In the genomic region with DNA sequence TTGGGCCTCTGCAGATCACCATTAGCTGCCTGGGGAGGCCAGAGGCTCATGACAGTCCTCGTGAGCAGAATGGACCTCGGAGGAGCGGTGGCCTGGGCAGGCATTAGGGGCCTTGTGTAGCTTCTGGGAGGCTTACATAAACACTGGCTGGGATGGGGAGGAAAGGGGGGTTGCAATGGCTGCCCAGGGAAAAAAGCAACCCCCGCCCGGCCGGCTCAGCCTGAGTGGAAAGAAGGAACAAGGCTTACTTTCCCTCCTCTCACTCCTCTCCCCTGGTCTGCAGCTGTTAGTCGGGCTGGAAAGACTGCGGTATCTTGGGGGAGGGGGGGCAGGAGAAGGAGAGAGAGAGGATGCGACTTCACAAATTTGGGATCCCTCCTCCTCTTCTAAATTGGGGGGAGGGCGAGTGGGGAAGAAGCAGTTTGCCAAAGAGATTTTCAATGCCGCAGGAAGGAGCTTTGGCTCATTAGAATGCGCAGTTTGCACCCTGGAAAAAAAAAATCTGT, we compare ENCODE assay signal across 10 cellular contexts. TPM values are rescaled to one million over a fixed set of nuclear protein-coding genes. Genes with fewer than 3 reads are reported as not detected.
A peak's percentile ranks its signal among the peaks of the same experiment; 100 is the strongest.
DNase-seq lines count a peak whose midpoint lies in the region; ATAC-seq and TF ChIP-seq lines count a peak whose summit lies in the region.
"Had no signal": no experiment of that assay in that cellular context is flagged by ENCODE, and none has a peak within 500 bp of the region (broad histone marks: within the 10 kb centered on the region; RNA-seq: fewer than 3 reads in every experiment).

No MANE protein-coding gene starts in this region.

- H4K91ac ChIP-seq in neuronal stem cell (ENCODE audit: low read depth, low read length, poor library complexity), result no peak overlapping the region

- H3K4me2 ChIP-seq in fibroblast of lung (ENCODE audit: extremely low read depth, insufficient read depth, low read length) (peak overlapping the region; percentile 33), neuronal stem cell (ENCODE audit: insufficient read depth, low read length, poor library complexity, severe bottlenecking) (no peak overlapping the region)

- H2AFZ ChIP-seq in fibroblast of lung (ENCODE audit: low read length) (peak overlapping the region; percentile 42), neuronal stem cell (ENCODE audit: low read length) (peak overlapping the region; percentile 84)

- H2BK5ac ChIP-seq in neuronal stem cell (ENCODE audit: low read length), result no peak overlapping the region

- no peak overlapping the region for H2BK120ac ChIP-seq in neuronal stem cell (ENCODE audit: low read depth, low read length)

- H3K79me2 ChIP-seq in fibroblast of lung (ENCODE audit: control insufficient read depth, insufficient read depth, low read length), result no peaks in the 10 kb centered on the region

- no peak overlapping the region for H2BK12ac ChIP-seq in neuronal stem cell (ENCODE audit: low read length)

- H2AK5ac ChIP-seq in neuronal stem cell (ENCODE audit: low read depth, low read length), result no peak overlapping the region

- ATAC-seq in right cardiac atrium (no peak), Right ventricle myocardium inferior (no peak), HG02610 (IDR thresholded peaks at IDR 0.05; ENCODE audit: unreplicated experiment) (no peak), GM18861 (IDR thresholded peaks at IDR 0.05; ENCODE audit: unreplicated experiment) (no peak)
- ATAC-seq: HCT116 had no signal

- DNase-seq in right cardiac atrium, result peak in 1 of 3 donors; percentile 72
- no peak for DNase-seq in Right ventricle myocardium inferior (ENCODE audit: missing footprints)
- DNase-seq in fibroblast of lung (ENCODE audit: low read depth in 2 of 2), result peak in 1 of 2 donors; percentile 53
- DNase-seq in neuronal stem cell (ENCODE audit: low spot score), result no peak
- DNase-seq in vagina (ENCODE audit: extremely low spot score in 2 of 2), result no peak
- no peak for DNase-seq in DMS153 treated with DMSO at 0.1 percent for 48 hours (lab: John Stamatoyannopoulos, UW; ENCODE audit: unreplicated experiment)

- H3K4me1 ChIP-seq in right cardiac atrium (ENCODE audit: control insufficient read depth, insufficient read depth, low read length) (peaks cover 27% of the 10 kb centered on the region), fibroblast of lung (ENCODE audit: control insufficient read depth, extremely low read depth, insufficient read depth, low read length) (peaks cover 42% of the 10 kb centered on the region), neuronal stem cell (ENCODE audit: control insufficient read depth in 2 of 2, insufficient read depth in 1 of 2, low read depth in 1 of 2, low read length in 2 of 2) (peaks cover 39 to 59% of the 10 kb centered on the region in 2 donors), vagina (peaks cover 97% of the 10 kb centered on the region)

- H3K23ac ChIP-seq in neuronal stem cell (ENCODE audit: low read depth, low read length, poor library complexity), result no peak overlapping the region

- no peak overlapping the region for H3K4ac ChIP-seq in neuronal stem cell (ENCODE audit: low read length)

- TF ChIP-seq CTCF in fibroblast of lung (conservative IDR thresholded peaks at IDR 0.05 in 1 of 2, IDR thresholded peaks at IDR 0.05 in 1 of 2; ENCODE audit: low read depth in 1 of 2, low read length in 2 of 2), result no peak
- TF ChIP-seq CTCF in vagina (IDR thresholded peaks at IDR 0.05), result no peak

- H3K18ac ChIP-seq in neuronal stem cell (ENCODE audit: low read length), result peak overlapping the region; percentile 78

- peaks cover 1% of the 10 kb centered on the region for H3K79me1 ChIP-seq in neuronal stem cell (ENCODE audit: low read depth, low read length)

- peak overlapping the region; percentile 66 for H3K27ac ChIP-seq in right cardiac atrium (ENCODE audit: low read length)
- peak overlapping the region; percentile 40 for H3K27ac ChIP-seq in fibroblast of lung (ENCODE audit: insufficient read depth, low read length)
- H3K27ac ChIP-seq in neuronal stem cell (replicated peaks; ENCODE audit: low read length), result no peak overlapping the region
- peak overlapping the region; percentile 98 for H3K27ac ChIP-seq in vagina
- H3K27ac ChIP-seq: C4-2B had no signal

- H3K9me3 ChIP-seq in right cardiac atrium (ENCODE audit: control insufficient read depth, low read length) (no peaks in the 10 kb centered on the region), fibroblast of lung (ENCODE audit: control insufficient read depth, insufficient read depth, low read depth, low read length) (no peaks in the 10 kb centered on the region), neuronal stem cell (replicated peaks in 1 of 2; ENCODE audit: control insufficient read depth in 2 of 2, insufficient read depth in 1 of 2, low read depth in 1 of 2, low read length in 2 of 2) (no peaks in the 10 kb centered on the region), vagina (no peaks in the 10 kb centered on the region)

- no peaks in the 10 kb centered on the region for H3K36me3 ChIP-seq in fibroblast of lung (ENCODE audit: control insufficient read depth, insufficient read depth, low read length)
- H3K36me3 ChIP-seq in neuronal stem cell (replicated peaks in 1 of 2; ENCODE audit: control insufficient read depth in 2 of 2, insufficient read depth in 2 of 2, low read length in 2 of 2), result no peaks in the 10 kb centered on the region
- H3K36me3 ChIP-seq in vagina, result no peaks in the 10 kb centered on the region

- H2BK15ac ChIP-seq in neuronal stem cell (ENCODE audit: low read length), result no peak overlapping the region

- no peak overlapping the region for H3K4me3 ChIP-seq in right cardiac atrium (ENCODE audit: low read length)
- no peak overlapping the region for H3K4me3 ChIP-seq in fibroblast of lung (replicated peaks in 1 of 4; ENCODE audit: control extremely low read depth in 1 of 4, insufficient read depth in 1 of 4, low read depth in 3 of 4, low read length in 4 of 4)
- H3K4me3 ChIP-seq in neuronal stem cell (ENCODE audit: low read length in 2 of 2), result peak overlapping the region in 1 of 2 donors; percentile 5
- H3K4me3 ChIP-seq in vagina, result peak overlapping the region in 1 of 2 donors; percentile 5

- H3K14ac ChIP-seq in neuronal stem cell (ENCODE audit: low read length), result no peak overlapping the region

- H3K9ac ChIP-seq in fibroblast of lung (ENCODE audit: insufficient read depth, low read length) (no peak overlapping the region), neuronal stem cell (ENCODE audit: low read depth, low read length, poor library complexity) (no peak overlapping the region)

- no peaks in the 10 kb centered on the region for H3K27me3 ChIP-seq in right cardiac atrium (ENCODE audit: control insufficient read depth, insufficient read depth)
- H3K27me3 ChIP-seq in fibroblast of lung (ENCODE audit: control insufficient read depth, insufficient read depth, low read length), result no peaks in the 10 kb centered on the region
- no peaks in the 10 kb centered on the region for H3K27me3 ChIP-seq in neuronal stem cell (ENCODE audit: control insufficient read depth in 3 of 3, insufficient read depth in 3 of 3, low read depth in 1 of 3, low read length in 3 of 3)
- no peaks in the 10 kb centered on the region for H3K27me3 ChIP-seq in vagina

- no peak overlapping the region for H4K8ac ChIP-seq in neuronal stem cell (ENCODE audit: low read depth, low read length)

- TF ChIP-seq POLR2A in vagina (IDR thresholded peaks at IDR 0.05), result no peak

- intact Hi-C loops in right cardiac atrium (cut with DNase I) (no loop called here), Right ventricle myocardium inferior (cut with DNase I) (loop anchor here (10.0 kb wide), 1 partner anchor 238 kb away; no protein-coding TSS in a partner anchor), vagina (cut with DNase I) (no loop called here)

- no peaks in the 10 kb centered on the region for H4K20me1 ChIP-seq in fibroblast of lung (ENCODE audit: control insufficient read depth, extremely low read depth, insufficient read depth, low read length)

- 38% methylated on average over 12 of the region's 12 CpGs for WGBS in right cardiac atrium
- WGBS in neuronal stem cell (ENCODE audit: extremely low coverage in 2 of 2, insufficient read length in 2 of 2, insufficient replicate concordance in 1 of 2), 2 donors, result no CpG with 5 or more reads among the region's 12 CpGs

RNA-seq across cellular contexts. Expression of a gene that starts 6.4 kb away (rescaled TPM):
- 10 to 100 TPM; 10.2 to 25.1 (median 18.8) TPM for total RNA-seq in right cardiac atrium
- 12.3 TPM for polyA plus RNA-seq in right cardiac atrium
- 24.9 TPM for total RNA-seq in Right ventricle myocardium inferior
- total RNA-seq in fibroblast of lung, result 1.8 and 5.3 TPM in 2 replicates
- 3.3 and 4.0 TPM in 2 replicates for polyA plus RNA-seq in fibroblast of lung
- polyA plus RNA-seq in fibroblast of lung (2012), result 9.4 and 10.7 TPM in 2 replicates
- 21.2 and 35.6 TPM in 2 replicates for polyA minus RNA-seq in fibroblast of lung (ENCODE audit: low replicate concordance)
- polyA plus RNA-seq in neuronal stem cell (2013, experiment 1 of 2), result 5.0 TPM
- polyA plus RNA-seq in neuronal stem cell (2013, experiment 2 of 2), result 4.8 TPM
- total RNA-seq in vagina, result 15.0 TPM

RNA-seq across cellular contexts. Expression of a gene that starts 15.0 kb away (rescaled TPM):
- total RNA-seq in right cardiac atrium (10 to 100 TPM; 53.6 to 57.3 (median 55.2) TPM), Right ventricle myocardium inferior (51.4 TPM), fibroblast of lung (43.9 and 52.4 TPM in 2 replicates), vagina (62.4 TPM)
- polyA plus RNA-seq in right cardiac atrium (44.8 TPM), fibroblast of lung (65.6 and 86.3 TPM in 2 replicates)
- 44.7 and 60.6 TPM in 2 replicates for polyA plus RNA-seq in fibroblast of lung (2012)
- 8.0 and 11.3 TPM in 2 replicates for polyA minus RNA-seq in fibroblast of lung (ENCODE audit: low replicate concordance)
- polyA plus RNA-seq in neuronal stem cell (2013, experiment 1 of 2), result 106 TPM
- polyA plus RNA-seq in neuronal stem cell (2013, experiment 2 of 2), result 110 TPM

RNA-seq across cellular contexts. Expression of a gene that starts 33.5 kb away (rescaled TPM):
- total RNA-seq in right cardiac atrium (10 to 100 TPM; 50.2 to 56.7 (median 50.7) TPM), Right ventricle myocardium inferior (49.1 TPM), fibroblast of lung (24.9 and 26.8 TPM in 2 replicates), vagina (40.0 TPM)
- polyA plus RNA-seq in right cardiac atrium (23.4 TPM), fibroblast of lung (38.8 and 45.7 TPM in 2 replicates)
- polyA plus RNA-seq in fibroblast of lung (2012), result 37.0 and 38.7 TPM in 2 replicates
- polyA minus RNA-seq in fibroblast of lung (ENCODE audit: low replicate concordance), result 48.8 and 56.0 TPM in 2 replicates
- polyA plus RNA-seq in neuronal stem cell (2013, experiment 1 of 2), result 70.7 TPM
- polyA plus RNA-seq in neuronal stem cell (2013, experiment 2 of 2), result 70.5 TPM

RNA-seq across cellular contexts. Expression of a gene that starts 44.0 kb away (rescaled TPM):
- total RNA-seq in right cardiac atrium, result 10 to 100 TPM; 80.6 to 99.5 (median 95.9) TPM
- 73.3 TPM for polyA plus RNA-seq in right cardiac atrium
- total RNA-seq in Right ventricle myocardium inferior, result 88.3 TPM
- total RNA-seq in fibroblast of lung, result 49.8 and 52.8 TPM in 2 replicates
- 27.2 and 30.8 TPM in 2 replicates for polyA plus RNA-seq in fibroblast of lung
- polyA plus RNA-seq in fibroblast of lung (2012), result 34.3 and 34.9 TPM in 2 replicates
- polyA minus RNA-seq in fibroblast of lung (ENCODE audit: low replicate concordance), result 43.5 and 67.0 TPM in 2 replicates
- 13.2 TPM for polyA plus RNA-seq in neuronal stem cell (2013, experiment 1 of 2)
- 13.2 TPM for polyA plus RNA-seq in neuronal stem cell (2013, experiment 2 of 2)
- 40.3 TPM for total RNA-seq in vagina

RNA-seq across cellular contexts. Expression of a gene that starts 52.6 kb away (rescaled TPM):
- total RNA-seq in right cardiac atrium, result 10 to 100 TPM; 54.3 to 60.5 (median 54.7) TPM
- polyA plus RNA-seq in right cardiac atrium, result 45.1 TPM
- total RNA-seq in Right ventricle myocardium inferior, result 53.9 TPM
- 25.1 and 31.1 TPM in 2 replicates for total RNA-seq in fibroblast of lung
- 42.7 and 66.7 TPM in 2 replicates for polyA plus RNA-seq in fibroblast of lung
- polyA plus RNA-seq in fibroblast of lung (2012), result 32.7 and 46.9 TPM in 2 replicates
- 122 and 302 TPM in 2 replicates for polyA minus RNA-seq in fibroblast of lung (ENCODE audit: low replicate concordance)
- polyA plus RNA-seq in neuronal stem cell (2013, experiment 1 of 2), result 61.9 TPM
- 61.2 TPM for polyA plus RNA-seq in neuronal stem cell (2013, experiment 2 of 2)
- 106 TPM for total RNA-seq in vagina
